ENCODE assay signal across 17 cellular contexts in genomic region chr5:173778152-173778782, GRCh38.
DNase-seq lines count a peak whose midpoint lies in the region; ATAC-seq and TF ChIP-seq lines count a peak whose summit lies in the region.
"Had no signal": no experiment of that assay in that cellular context is flagged by ENCODE, and none has a peak within 500 bp of the region (broad histone marks: within the 10 kb centered on the region; RNA-seq: fewer than 3 reads in every experiment).

No MANE protein-coding gene starts in this region.

- H3K4me3 ChIP-seq in colonic mucosa, result no peak overlapping the region
- H3K4me3 ChIP-seq: skin epidermis, tibial nerve had no signal

- ATAC-seq in HG02840 (IDR thresholded peaks at IDR 0.05; ENCODE audit: low FRiP score, unreplicated experiment), result no peak

- no peaks in the 10 kb centered on the region for H3K36me3 ChIP-seq in colonic mucosa
- H3K36me3 ChIP-seq: tibial nerve had no signal

- intact Hi-C loops in colonic mucosa (cut with DNase I) (loop anchor here (10.0 kb wide), 1 partner anchor 57 kb away; no protein-coding TSS in a partner anchor), posterior vena cava (cut with DNase I) (no loop called here)
- intact Hi-C loops in activated CD4-positive, alpha-beta T cell treated with anti-CD3 and anti-CD28 coated beads, Interleukin-2, amount 10 ng/mL, durations not matched to agents 24 days and 14 days (cut with micrococcal nuclease), result no loop called here

- no peaks in the 10 kb centered on the region for H3K4me1 ChIP-seq in colonic mucosa

- no peak overlapping the region for H3K4me3 Mint-ChIP-seq in activated CD4-positive, alpha-beta T cell treated with anti-CD3 and anti-CD28 coated beads, Interleukin-2, amount 10 ng/mL, durations not matched to agents 24 days and 14 days
- H3K4me3 Mint-ChIP-seq: activated T-cell treated with anti-CD3 and anti-CD28 coated beads, Interleukin-2, amount 50 U/mL, for 24 hours had no signal

- peaks cover 5% of the 10 kb centered on the region for H3K9me3 Mint-ChIP-seq in activated CD4-positive, alpha-beta T cell treated with anti-CD3 and anti-CD28 coated beads, Interleukin-2, amount 10 ng/mL, durations not matched to agents 24 days and 14 days
- H3K9me3 Mint-ChIP-seq: activated T-cell treated with anti-CD3 and anti-CD28 coated beads, Interleukin-2, amount 50 U/mL, for 24 hours; IgD-negative memory B cell had no signal

- peaks cover 5% of the 10 kb centered on the region for H3K27me3 Mint-ChIP-seq in activated CD4-positive, alpha-beta T cell treated with anti-CD3 and anti-CD28 coated beads, Interleukin-2, amount 10 ng/mL, durations not matched to agents 24 days and 14 days
- H3K27me3 Mint-ChIP-seq: activated T-cell treated with anti-CD3 and anti-CD28 coated beads, Interleukin-2, amount 50 U/mL, for 24 hours had no signal

- DNase-seq in ELF-1 (ENCODE audit: low read depth, low spot score), result peak; percentile 24
- DNase-seq in NOMO-1 treated with DMSO at 0.1 percent for 48 hours (lab: John Stamatoyannopoulos, UW; ENCODE audit: unreplicated experiment), result peak; percentile 49
- no peak for DNase-seq in colonic mucosa
- peak; percentile 68 for DNase-seq in posterior vena cava (ENCODE audit: low spot score)
- no peak for DNase-seq in globus pallidus (ENCODE audit: low spot score)
- DNase-seq in activated CD4-positive, alpha-beta T cell treated with anti-CD3 and anti-CD28 coated beads, Interleukin-2, amount 10 ng/mL, durations not matched to agents 24 days and 14 days, result no peak
- no peak for DNase-seq in activated CD8-positive, alpha-beta memory T cell treated with anti-CD3 and anti-CD28 coated beads, Interleukin-2, amount 50 U/mL, for 48 hours
- DNase-seq: activated T-cell treated with anti-CD3 and anti-CD28 coated beads, Interleukin-2, amount 50 U/mL, for 24 hours; DMS79 treated with DMSO at 0.1 percent for 48 hours; effector CD8-positive, alpha-beta T cell; NCI-H1417 treated with DMSO at 0.1 percent for 48 hours; NCI-H226 had no signal

- no peak overlapping the region for H3K9ac ChIP-seq in colonic mucosa (ENCODE audit: low read depth in 2 of 2, low read length in 2 of 2)

- no peak for TF ChIP-seq CTCF in colonic mucosa (IDR thresholded peaks at IDR 0.05)

- H3K4me1 Mint-ChIP-seq in activated CD4-positive, alpha-beta T cell treated with anti-CD3 and anti-CD28 coated beads, Interleukin-2, amount 10 ng/mL, durations not matched to agents 24 days and 14 days, result peaks cover 16% of the 10 kb centered on the region

- H3K27me3 ChIP-seq in colonic mucosa, result no peaks in the 10 kb centered on the region
- H3K27me3 ChIP-seq: tibial nerve had no signal

- H3K27ac ChIP-seq in colonic mucosa, result peak overlapping the region; percentile 49
- H3K27ac ChIP-seq: C4-2B, skin epidermis, tibial nerve had no signal

- no peaks in the 10 kb centered on the region for H3K9me3 ChIP-seq in colonic mucosa
- H3K9me3 ChIP-seq: tibial nerve had no signal

- no peak overlapping the region for H3K27ac Mint-ChIP-seq in activated CD4-positive, alpha-beta T cell treated with anti-CD3 and anti-CD28 coated beads, Interleukin-2, amount 10 ng/mL, durations not matched to agents 24 days and 14 days
- H3K27ac Mint-ChIP-seq: activated T-cell treated with anti-CD3 and anti-CD28 coated beads, Interleukin-2, amount 50 U/mL, for 24 hours; IgD-negative memory B cell had no signal

- H3K36me3 Mint-ChIP-seq in activated CD4-positive, alpha-beta T cell treated with anti-CD3 and anti-CD28 coated beads, Interleukin-2, amount 10 ng/mL, durations not matched to agents 24 days and 14 days (ENCODE audit: low read depth), result peaks cover 3% of the 10 kb centered on the region
- H3K36me3 Mint-ChIP-seq: IgD-negative memory B cell had no signal

Comparison
In these comparisons a context has a peak if more than half of its experiments do, and no peak if none do; other contexts are left out.
1. DNase-seq: peak in ELF-1 (single experiment), NOMO-1 treated with DMSO at 0.1 percent for 48 hours (single experiment) and posterior vena cava (single experiment); none in colonic mucosa (single experiment), globus pallidus (single experiment), activated CD4-positive, alpha-beta T cell treated with anti-CD3 and anti-CD28 coated beads, Interleukin-2, amount 10 ng/mL, durations not matched to agents 24 days and 14 days (single experiment) and activated CD8-positive, alpha-beta memory T cell treated with anti-CD3 and anti-CD28 coated beads, Interleukin-2, amount 50 U/mL, for 48 hours (single experiment).